20 cellular contexts compared by ENCODE assay signal in the genomic region with DNA sequence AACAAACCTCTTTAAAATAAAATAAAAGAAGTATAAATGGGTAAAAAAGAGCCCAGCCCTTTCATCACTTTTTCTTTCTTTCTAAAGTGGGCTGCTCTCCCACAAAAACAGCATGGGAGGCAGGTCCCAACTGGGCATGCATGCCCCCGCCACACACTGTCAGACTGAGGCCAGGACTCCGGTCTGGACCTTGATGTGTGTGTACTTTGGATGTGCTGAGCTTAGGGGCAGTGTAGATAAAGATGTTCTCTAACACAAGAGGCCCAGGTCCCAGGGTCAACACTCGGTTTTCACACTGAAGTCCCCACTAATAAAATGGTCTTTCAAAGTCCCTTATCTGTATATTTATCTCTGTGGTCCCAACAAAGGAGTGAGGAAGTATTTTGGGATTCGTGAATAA. TPM values are rescaled to one million over a fixed set of nuclear protein-coding genes. Genes with fewer than 3 reads are reported as not detected.
DNase-seq lines count a peak whose midpoint lies in the region; ATAC-seq and TF ChIP-seq lines count a peak whose summit lies in the region.
"Had no signal": no experiment of that assay in that cellular context is flagged by ENCODE, and none has a peak within 500 bp of the region (broad histone marks: within the 10 kb centered on the region; RNA-seq: fewer than 3 reads in every experiment).

No MANE protein-coding gene starts in this region.

- peaks cover 59% of the 10 kb centered on the region for H3K79me2 ChIP-seq in hepatocyte
- peaks cover 2% of the 10 kb centered on the region for H3K79me2 ChIP-seq in osteoblast (ENCODE audit: insufficient read depth, low read length)

- H3K4me3 Mint-ChIP-seq in Caco-2 (ENCODE audit: unreplicated experiment): no peak overlapping the region
- H3K4me3 Mint-ChIP-seq: CD14-positive monocyte had no signal

- peaks cover 43% of the 10 kb centered on the region for H3K4me1 ChIP-seq in Caco-2
- H3K4me1 ChIP-seq in hepatocyte (ENCODE audit: insufficient read depth): peaks cover 19% of the 10 kb centered on the region
- peaks cover 21% of the 10 kb centered on the region for H3K4me1 ChIP-seq in osteoblast (ENCODE audit: insufficient read depth, low read length)

- H3K9me3 Mint-ChIP-seq in Caco-2 (ENCODE audit: unreplicated experiment): no peaks in the 10 kb centered on the region

- peaks cover 20% of the 10 kb centered on the region for H3K36me3 Mint-ChIP-seq in Caco-2 (ENCODE audit: insufficient read depth, unreplicated experiment)
- H3K36me3 Mint-ChIP-seq: CD14-positive monocyte had no signal

- H3K36me3 ChIP-seq in Caco-2 (ENCODE audit: control insufficient read depth, insufficient read depth, low read length) (no peaks in the 10 kb centered on the region; the same call in none of the 2 replicates), hepatocyte (replicated peaks; ENCODE audit: insufficient read depth, low read depth) (no peaks in the 10 kb centered on the region), osteoblast (ENCODE audit: insufficient read depth, low read length) (no peaks in the 10 kb centered on the region)

- H3K27me3 ChIP-seq in Caco-2 (replicated peaks; ENCODE audit: control insufficient read depth, insufficient read depth, low read length) (no peaks in the 10 kb centered on the region), hepatocyte (no peaks in the 10 kb centered on the region), osteoblast (ENCODE audit: insufficient read depth, low read length) (no peaks in the 10 kb centered on the region)
- H3K27me3 ChIP-seq: SJCRH30 had no signal

- POLR2A ChIA-PET in Caco-2 (lab: Charles Lee): no interaction called here

- no peak for ATAC-seq in HG03432 (IDR thresholded peaks at IDR 0.05; ENCODE audit: unreplicated experiment)
- no peak for ATAC-seq in HG03045 (IDR thresholded peaks at IDR 0.05; ENCODE audit: unreplicated experiment)

- 44% methylated on average over 4 of the region's 4 CpGs for WGBS in hepatocyte (ENCODE audit: low lambda C conversion rate, missing lambda C conversion rate)

- peak overlapping the region; percentile 42 for H3K27ac Mint-ChIP-seq in Caco-2 (ENCODE audit: unreplicated experiment)
- H3K27ac Mint-ChIP-seq: CD14-positive monocyte had no signal

- no peak for TF ChIP-seq CTCF in Caco-2 (IDR thresholded peaks at IDR 0.05; ENCODE audit: insufficient read depth in 1 of 2, low read depth in 1 of 2, low read length in 1 of 2, severe bottlenecking in 1 of 2, unreplicated experiment in 1 of 2)
- no peak for TF ChIP-seq CTCF in hepatocyte (IDR thresholded peaks at IDR 0.05; ENCODE audit: poor library complexity)
- no peak for TF ChIP-seq CTCF in osteoblast (IDR thresholded peaks at IDR 0.05; ENCODE audit: extremely low read depth, low read depth, low read length)

- H2AFZ ChIP-seq in hepatocyte (no peak overlapping the region), osteoblast (ENCODE audit: low read length) (no peak overlapping the region)

- no peaks in the 10 kb centered on the region for H3K9me2 ChIP-seq in hepatocyte (replicated peaks; ENCODE audit: insufficient read depth)

- CTCF ChIA-PET in Caco-2 (lab: Charles Lee): no interaction called here

- H3K4me2 ChIP-seq in hepatocyte: no peak overlapping the region
- H3K4me2 ChIP-seq in osteoblast (ENCODE audit: insufficient read depth, low read length): no peak overlapping the region
- H3K4me2 ChIP-seq: KMS-11 had no signal

- H3K9me3 ChIP-seq in Caco-2 (no peaks in the 10 kb centered on the region), hepatocyte (ENCODE audit: low read depth) (no peaks in the 10 kb centered on the region), osteoblast (ENCODE audit: low read depth, low read length) (no peaks in the 10 kb centered on the region)
- H3K9me3 ChIP-seq: SJCRH30 had no signal

- H3K27ac ChIP-seq in epithelial cell of prostate (peak overlapping the region; percentile 85), hepatocyte (peak overlapping the region; percentile 37), osteoblast (ENCODE audit: low read depth, low read length) (no peak overlapping the region)
- H3K27ac ChIP-seq: KMS-11, SJCRH30 had no signal

- BruUV-seq in Caco-2 (replicated peaks; lab: Mats Ljungman, UMichigan): no TSS peak

- DNase-seq in Caco-2: peak; percentile 10 to 33
- DNase-seq in epithelial cell of prostate (ENCODE audit: low read depth, low spot score): no peak
- no peak for DNase-seq in hepatocyte (ENCODE audit: low spot score)
- DNase-seq in osteoblast (ENCODE audit: insufficient read length, low spot score, missing footprints): peak; percentile 3
- DNase-seq in cerebellar cortex (ENCODE audit: low spot score): no peak
- DNase-seq in NCI-H146 (lab: John Stamatoyannopoulos, UW): no peak
- DNase-seq: DMS 273 treated with DMSO at 0.1 percent for 48 hours, GDM1, GOT3, NCI-H1417, NCI-H187 treated with DMSO at 0.1 percent for 48 hours, NCI-H2227 treated with DMSO at 0.1 percent for 48 hours, NCI-H524, NCI-H82, OCI-M1, SJCRH30 had no signal

- H4K20me1 ChIP-seq in hepatocyte (ENCODE audit: insufficient read depth, poor library complexity, severe bottlenecking) (no peaks in the 10 kb centered on the region), osteoblast (ENCODE audit: insufficient read depth, low read length) (no peaks in the 10 kb centered on the region)

- H3K4me3 ChIP-seq in Caco-2 (ENCODE audit: low read depth, low read length): no peak overlapping the region
- no peak overlapping the region for H3K4me3 ChIP-seq in hepatocyte
- no peak overlapping the region for H3K4me3 ChIP-seq in osteoblast (ENCODE audit: insufficient read depth, low read length)
- H3K4me3 ChIP-seq: SJCRH30 had no signal

- intact Hi-C loops in Caco-2 (cut with micrococcal nuclease; ENCODE audit: unreplicated experiment): loop anchor here (1.0 kb wide), 1 partner anchor 11 kb away; no protein-coding TSS in a partner anchor

- H3K27me3 Mint-ChIP-seq in Caco-2 (ENCODE audit: insufficient read depth, unreplicated experiment): no peaks in the 10 kb centered on the region

- peaks cover 34% of the 10 kb centered on the region for H3K4me1 Mint-ChIP-seq in Caco-2 (ENCODE audit: low read depth, unreplicated experiment)
- H3K4me1 Mint-ChIP-seq: CD14-positive monocyte had no signal

RNA-seq across cellular contexts. Expression of gene ADGRA3, which starts 44.4 kb away (rescaled TPM):
- total RNA-seq in Caco-2 (2022) (35.0 and 39.9 TPM in 2 replicates), hepatocyte (51.3 and 61.6 TPM in 2 replicates), osteoblast (25.3 and 26.2 TPM in 2 replicates)
- 18.1 and 21.2 TPM in 2 replicates for polyA plus RNA-seq in hepatocyte
- polyA plus RNA-seq: CD14-positive monocyte had no signal

Comparison
In these comparisons a context has a peak if more than half of its experiments do, and no peak if none do; other contexts are left out.
1. DNase-seq: peak in Caco-2 (2 of 2) and osteoblast (single experiment); none in epithelial cell of prostate (single experiment), hepatocyte (single experiment), cerebellar cortex (single experiment) and NCI-H146 (single experiment).